Comparison of ENCODE assay signal across 11 cellular contexts in the genomic region with DNA sequence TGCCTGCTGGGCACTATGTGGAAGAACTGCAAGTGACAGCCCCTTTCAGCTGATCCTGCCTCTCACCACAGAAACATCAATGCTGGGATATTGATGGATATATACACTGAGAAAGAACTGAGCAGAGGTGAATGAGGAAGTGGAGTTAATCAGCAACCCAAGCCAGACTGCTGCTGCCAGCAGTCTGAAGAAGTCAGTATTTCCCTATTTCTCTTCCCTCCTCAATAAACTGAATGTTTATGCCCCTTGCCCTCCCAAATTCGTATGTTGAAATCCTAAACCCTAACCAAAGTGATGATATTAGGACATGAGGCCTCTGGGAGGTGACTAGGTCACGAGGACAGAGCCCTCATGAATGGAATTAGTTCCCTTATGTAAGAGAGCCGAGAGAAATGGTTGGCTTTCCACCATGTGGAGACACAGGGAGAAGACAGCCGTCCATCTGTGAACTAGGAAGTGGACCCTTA.
DNase-seq lines count a peak whose midpoint lies in the region; ATAC-seq lines count a peak whose summit lies in the region.
"Had no signal": no experiment of that assay in that cellular context is flagged by ENCODE, and none has a peak within 500 bp of the region (broad histone marks: within the 10 kb centered on the region; RNA-seq: fewer than 3 reads in every experiment).

No MANE protein-coding gene starts in this region.

- no peak overlapping the region for H2BK5ac ChIP-seq in mesenchymal stem cell (ENCODE audit: low read depth, low read length, poor library complexity, severe bottlenecking)

- H3K79me1 ChIP-seq in mesenchymal stem cell (replicated peaks; ENCODE audit: low read length, poor library complexity, severe bottlenecking): peaks cover 4% of the 10 kb centered on the region

- no peak overlapping the region for H3K14ac ChIP-seq in mesenchymal stem cell (ENCODE audit: low read length in 2 of 2)

- no peak overlapping the region for H3K27ac Mint-ChIP-seq in activated CD8-positive, alpha-beta memory T cell treated with anti-CD3 and anti-CD28 coated beads, Interleukin-2, amount 10 ng/mL, durations not matched to agents 7 days and 5 days

- H3K4me1 ChIP-seq in mesenchymal stem cell (ENCODE audit: control insufficient read depth, insufficient read depth, low read depth, low read length): peaks cover 3% of the 10 kb centered on the region
- H3K4me1 ChIP-seq in GM23248 (ENCODE audit: insufficient read depth): no peaks in the 10 kb centered on the region

- H3K23ac ChIP-seq in mesenchymal stem cell (ENCODE audit: low read length in 2 of 2): no peak overlapping the region

- no peak overlapping the region for H3K4me3 Mint-ChIP-seq in activated CD8-positive, alpha-beta memory T cell treated with anti-CD3 and anti-CD28 coated beads, Interleukin-2, amount 10 ng/mL, durations not matched to agents 7 days and 5 days
- H3K4me3 Mint-ChIP-seq: CD4-positive, alpha-beta memory T cell had no signal

- no peaks in the 10 kb centered on the region for H3K4me1 Mint-ChIP-seq in activated CD8-positive, alpha-beta memory T cell treated with anti-CD3 and anti-CD28 coated beads, Interleukin-2, amount 10 ng/mL, durations not matched to agents 7 days and 5 days

- H3K4me2 ChIP-seq in mesenchymal stem cell (ENCODE audit: low read length, poor library complexity, severe bottlenecking) (peak overlapping the region; percentile 41), GM23248 (ENCODE audit: unreplicated experiment) (no peak overlapping the region)

- H3K9me3 Mint-ChIP-seq in activated CD8-positive, alpha-beta memory T cell treated with anti-CD3 and anti-CD28 coated beads, Interleukin-2, amount 10 ng/mL, durations not matched to agents 7 days and 5 days (ENCODE audit: low read depth): peaks cover 19% of the 10 kb centered on the region

- H3K9me3 ChIP-seq in mesenchymal stem cell (ENCODE audit: control insufficient read depth, low read length) (peaks cover 32% of the 10 kb centered on the region), GM23248 (ENCODE audit: low read depth) (no peaks in the 10 kb centered on the region)

- DNase-seq in GF-D8 (lab: John Stamatoyannopoulos, UW): peak; percentile 82
- peak; percentile 99 for DNase-seq in SKM-1 treated with dmso at 0.1 percent for 144 hours (lab: John Stamatoyannopoulos, UW; ENCODE audit: unreplicated experiment)
- no peak for DNase-seq in mesenchymal stem cell
- DNase-seq in activated CD8-positive, alpha-beta memory T cell treated with anti-CD3 and anti-CD28 coated beads, Interleukin-2, amount 10 ng/mL, durations not matched to agents 7 days and 5 days: no peak
- DNase-seq in GM23248: no peak
- no peak for DNase-seq in H7
- DNase-seq: CD4-positive, alpha-beta memory T cell; NCI-H1048; stimulated activated CD4-positive, alpha-beta T cell treated with anti-CD3 and anti-CD28 coated beads, Interleukin-4, amount 100 ng/mL, for 24 hours had no signal

- H2BK12ac ChIP-seq in mesenchymal stem cell (ENCODE audit: low read length in 2 of 2): no peak overlapping the region

- H3K27me3 ChIP-seq in mesenchymal stem cell (ENCODE audit: control insufficient read depth in 1 of 2, insufficient read depth in 1 of 2, low read length in 2 of 2) (no peaks in the 10 kb centered on the region), GM23248 (replicated peaks; ENCODE audit: insufficient read depth) (no peaks in the 10 kb centered on the region), H7 (ENCODE audit: control insufficient read depth, insufficient read depth, low read length) (no peaks in the 10 kb centered on the region)

- H2AK5ac ChIP-seq in mesenchymal stem cell (ENCODE audit: low read length, severe bottlenecking): no peak overlapping the region

- H3F3A ChIP-seq in GM23248 (ENCODE audit: insufficient read depth): no peaks in the 10 kb centered on the region

- 82% methylated on average over 3 of the region's 4 CpGs for WGBS in mesenchymal stem cell
- WGBS in GM23248 (ENCODE audit: low coverage in 1 of 2, low lambda C conversion rate in 2 of 2, missing lambda C conversion rate in 2 of 2), 2 experiments: 92 to 98% methylated on average over 4 of the region's 4 CpGs

- no peak overlapping the region for H3K4ac ChIP-seq in mesenchymal stem cell (ENCODE audit: low read depth in 1 of 2, low read length in 2 of 2)

- no peaks in the 10 kb centered on the region for H3K9me2 ChIP-seq in GM23248 (ENCODE audit: insufficient read depth)

- H2AFZ ChIP-seq in mesenchymal stem cell (ENCODE audit: low read depth, low read length) (no peak overlapping the region), GM23248 (no peak overlapping the region)

- H3K79me2 ChIP-seq in GM23248 (ENCODE audit: insufficient read depth): no peaks in the 10 kb centered on the region

- H3K18ac ChIP-seq in mesenchymal stem cell (ENCODE audit: low read depth in 1 of 2, low read length in 2 of 2): no peak overlapping the region

- peak overlapping the region; percentile 73 for H3K27ac ChIP-seq in mesenchymal stem cell (ENCODE audit: low read length, poor library complexity, severe bottlenecking)
- H3K27ac ChIP-seq in GM23248: no peak overlapping the region

- H3K9ac ChIP-seq in mesenchymal stem cell (ENCODE audit: low read length) (no peak overlapping the region), GM23248 (no peak overlapping the region)

- no peak overlapping the region for H4K91ac ChIP-seq in mesenchymal stem cell (ENCODE audit: low read length)

- no peaks in the 10 kb centered on the region for H3K27me3 Mint-ChIP-seq in activated CD8-positive, alpha-beta memory T cell treated with anti-CD3 and anti-CD28 coated beads, Interleukin-2, amount 10 ng/mL, durations not matched to agents 7 days and 5 days
- H3K27me3 Mint-ChIP-seq: CD4-positive, alpha-beta memory T cell had no signal

- H4K8ac ChIP-seq in mesenchymal stem cell (ENCODE audit: low read length): no peak overlapping the region

- H3K36me3 Mint-ChIP-seq in activated CD8-positive, alpha-beta memory T cell treated with anti-CD3 and anti-CD28 coated beads, Interleukin-2, amount 10 ng/mL, durations not matched to agents 7 days and 5 days: peaks cover 44% of the 10 kb centered on the region

- H2BK15ac ChIP-seq in mesenchymal stem cell (ENCODE audit: low read depth, poor library complexity, severe bottlenecking): no peak overlapping the region

- no peak overlapping the region for H3K4me3 ChIP-seq in mesenchymal stem cell (ENCODE audit: insufficient read depth in 1 of 2, low read depth in 1 of 2, low read length in 2 of 2)
- no peak overlapping the region for H3K4me3 ChIP-seq in GM23248
- no peak overlapping the region for H3K4me3 ChIP-seq in H7 (ENCODE audit: insufficient read depth, low read depth, low read length)

- no peak overlapping the region for H2BK120ac ChIP-seq in mesenchymal stem cell (ENCODE audit: low read depth, low read length)

- CTCF ChIA-PET in activated CD8-positive, alpha-beta memory T cell treated with anti-CD3 and anti-CD28 coated beads, Interleukin-2, amount 10 ng/mL, durations not matched to agents 7 days and 5 days (lab: Charles Lee): no interaction called here

- H3K36me3 ChIP-seq in mesenchymal stem cell (ENCODE audit: control insufficient read depth in 1 of 2, insufficient read depth in 2 of 2, low read depth in 1 of 2, low read length in 2 of 2) (peaks cover 3 to 36% of the 10 kb centered on the region in 2 experiments), GM23248 (ENCODE audit: low read depth) (0 out of 2 replicates have a peak, but pooled peaks cover 2% of the 10 kb centered on the region), H7 (replicated peaks; ENCODE audit: control insufficient read depth, insufficient read depth, low read length) (no peaks in the 10 kb centered on the region)

- in situ Hi-C loops in GM23248 (cut with MboI): no loop called here

- ATAC-seq in HG02938 (IDR thresholded peaks at IDR 0.05; ENCODE audit: unreplicated experiment) (peak; percentile 62), HG03159 (IDR thresholded peaks at IDR 0.05; ENCODE audit: unreplicated experiment) (no peak)
- no peak for ATAC-seq in activated CD8-positive, alpha-beta memory T cell treated with anti-CD3 and anti-CD28 coated beads, Interleukin-2, amount 10 ng/mL, durations not matched to agents 7 days and 5 days

- H4K20me1 ChIP-seq in GM23248 (ENCODE audit: insufficient read depth): no peaks in the 10 kb centered on the region

Comparison
In these comparisons a context has a peak if more than half of its experiments do, and no peak if none do; other contexts are left out.
1. DNase-seq: peak in GF-D8 (single experiment) and SKM-1 treated with dmso at 0.1 percent for 144 hours (single experiment); none in mesenchymal stem cell (single experiment), activated CD8-positive, alpha-beta memory T cell treated with anti-CD3 and anti-CD28 coated beads, Interleukin-2, amount 10 ng/mL, durations not matched to agents 7 days and 5 days (single experiment), GM23248 (single experiment) and H7 (single experiment).